In the genomic region with DNA sequence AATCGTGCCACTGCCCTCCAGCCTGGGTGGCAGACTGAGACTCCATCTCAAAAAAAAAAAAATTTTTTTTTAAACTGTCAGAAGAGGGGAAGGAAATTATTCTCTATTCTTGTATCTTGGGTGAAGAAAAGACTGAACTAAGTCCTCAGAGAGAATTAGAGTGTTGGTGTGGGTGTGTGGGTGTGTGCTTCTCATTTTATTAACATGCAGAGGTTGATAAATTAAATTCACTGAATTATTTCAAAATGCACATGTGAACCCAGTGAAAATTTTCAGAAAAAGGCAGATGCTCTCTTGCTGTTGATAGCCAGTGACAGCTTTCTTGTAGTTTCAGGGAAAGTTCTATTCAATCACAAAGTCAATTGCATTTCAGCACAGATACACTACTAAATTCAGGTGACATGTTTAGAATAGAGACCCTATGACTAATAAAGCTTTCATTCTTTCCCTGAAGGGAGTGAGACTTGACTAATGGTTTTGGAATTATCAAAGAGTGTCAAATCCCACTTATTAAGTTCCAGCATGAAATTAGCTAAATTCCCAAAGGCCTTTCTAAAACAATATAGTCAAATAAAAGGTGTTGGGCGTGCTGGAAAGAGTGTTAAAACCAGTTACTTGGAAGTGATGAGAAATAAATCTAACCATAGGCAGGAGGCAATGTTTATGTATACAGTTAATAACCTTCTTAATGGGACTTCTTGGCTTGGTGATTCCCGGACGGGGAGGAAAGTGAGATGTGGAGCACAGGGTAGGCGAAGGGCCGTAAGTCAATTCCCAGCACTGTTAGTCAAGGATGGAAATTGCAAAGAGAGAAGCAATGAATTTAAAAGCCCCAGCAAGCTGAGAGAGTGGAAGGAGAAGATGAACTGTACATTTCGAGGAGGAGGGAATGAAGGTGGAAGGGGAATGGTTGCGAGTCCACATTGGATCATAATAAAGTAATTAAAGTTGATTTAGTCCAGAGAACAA, we compare ENCODE assay signal across 18 cellular contexts.
DNase-seq lines count a peak whose midpoint lies in the region; TF ChIP-seq lines count a peak whose summit lies in the region.
"Had no signal": no experiment of that assay in that cellular context is flagged by ENCODE, and none has a peak within 500 bp of the region (broad histone marks: within the 10 kb centered on the region; RNA-seq: fewer than 3 reads in every experiment).

No MANE protein-coding gene starts in this region.

- H3K4me1 ChIP-seq in SJCRH30: peaks cover 63% of the 10 kb centered on the region
- peaks cover 0 to 60% (median 41%) of the 10 kb centered on the region in 4 donors for H3K4me1 ChIP-seq in sigmoid colon
- H3K4me1 ChIP-seq in adrenal gland (replicated peaks in 1 of 2): peaks cover 0 to 14% of the 10 kb centered on the region in 2 donors
- H3K4me1 ChIP-seq: Caco-2, parathyroid adenoma had no signal

- H3K27ac ChIP-seq in SJCRH30 (peak overlapping the region; percentile 98), sigmoid colon (peak overlapping the region; percentile 1 to 55 (median 28)), adrenal gland (no peak overlapping the region)
- H3K27ac ChIP-seq: parathyroid adenoma, upper lobe of right lung had no signal

- H3K36me3 ChIP-seq in SJCRH30 (no peaks in the 10 kb centered on the region), sigmoid colon (no peaks in the 10 kb centered on the region), adrenal gland (replicated peaks in 1 of 2) (no peaks in the 10 kb centered on the region)
- H3K36me3 ChIP-seq: stomach, upper lobe of right lung had no signal

- no peak for TF ChIP-seq EP300 in sigmoid colon (IDR thresholded peaks at IDR 0.05)

- H3K4me3 ChIP-seq in SJCRH30 (peak overlapping the region; percentile 1; the same call in 1 of the 2 replicates), sigmoid colon (no peak overlapping the region), adrenal gland (no peak overlapping the region)
- H3K4me3 ChIP-seq: skin epidermis, stomach, upper lobe of right lung had no signal

- H3K27me3 ChIP-seq in SJCRH30: no peaks in the 10 kb centered on the region
- H3K27me3 ChIP-seq in sigmoid colon: no peaks in the 10 kb centered on the region
- H3K27me3 ChIP-seq in adrenal gland: no peaks in the 10 kb centered on the region
- H3K27me3 ChIP-seq: stomach, upper lobe of right lung had no signal

- intact Hi-C loops in sigmoid colon (cut with DNase I) (loop anchor here (10.0 kb wide), 1 partner anchor 210 kb away; no protein-coding TSS in a partner anchor), adrenal gland (cut with DNase I) (no loop called here)

- H3K9me3 ChIP-seq in SJCRH30 (replicated peaks) (no peaks in the 10 kb centered on the region), sigmoid colon (no peaks in the 10 kb centered on the region), adrenal gland (replicated peaks in 1 of 3) (no peaks in the 10 kb centered on the region)
- H3K9me3 ChIP-seq: Caco-2, stomach, upper lobe of right lung had no signal

- TF ChIP-seq CTCF in sigmoid colon (IDR thresholded peaks at IDR 0.05) (no peak), adrenal gland (IDR thresholded peaks at IDR 0.05) (no peak)

- TF ChIP-seq POLR2A in sigmoid colon (IDR thresholded peaks at IDR 0.05): no peak
- no peak for TF ChIP-seq POLR2A in adrenal gland (IDR thresholded peaks at IDR 0.05)

- peak; percentile 51 for DNase-seq in HT1080 (ENCODE audit: low read depth)
- DNase-seq in SJCRH30: peak; percentile 47 to 70
- peak; percentile 33 for DNase-seq in iris pigment epithelial cell (ENCODE audit: low read depth)
- DNase-seq in sigmoid colon: no peak
- DNase-seq in CD1c-positive myeloid dendritic cell (ENCODE audit: extremely low spot score): no peak
- DNase-seq in activated CD4-positive, alpha-beta T cell treated with anti-CD3 and anti-CD28 coated beads for 48 hours: no peak
- DNase-seq in stimulated activated naive CD4-positive, alpha-beta T cell (lab: John Stamatoyannopoulos, UW): no peak
- no peak for DNase-seq in adrenal gland
- DNase-seq: activated CD4-positive, alpha-beta T cell treated with anti-CD3 and anti-CD28 coated beads, Interleukin-2, amount 10 ng/mL, durations not matched to agents 24 days and 14 days; Caco-2; naive B cell; NCI-H2029 treated with DMSO at 0.1 percent for 48 hours; NK-92 treated with Interleukin-12 subunit alpha and Interleukin-12 subunit beta, amount 100 ng/mL, for 24 hours; stimulated activated CD4-positive, alpha-beta T cell treated with anti-CD3 and anti-CD28 coated beads, Interleukin-2, amount 100 ng/mL, for 48 hours; stomach; upper lobe of right lung had no signal

- 93 to 95% methylated on average over 8 of the region's 8 CpGs for WGBS in sigmoid colon, 2 donors
- 90 to 94% (median 93%) methylated on average over 8 of the region's 8 CpGs for WGBS in adrenal gland, 4 donors

Comparison
In these comparisons a context has a peak if more than half of its experiments do, and no peak if none do; other contexts are left out.
1. DNase-seq: peak in HT1080 (single experiment), SJCRH30 (2 of 2) and iris pigment epithelial cell (single experiment); none in sigmoid colon (single experiment), CD1c-positive myeloid dendritic cell (single experiment), activated CD4-positive, alpha-beta T cell treated with anti-CD3 and anti-CD28 coated beads for 48 hours (single experiment), stimulated activated naive CD4-positive, alpha-beta T cell (0 of 6) and adrenal gland (0 of 7).
2. H3K27ac ChIP-seq: peak in SJCRH30 (single experiment) and sigmoid colon (4 of 4); none in adrenal gland (0 of 5).